ENCODE assay signal across 1 cellular context in genomic region chr7:100407285-100408180, GRCh38.
TF ChIP-seq lines count a peak whose summit lies in the region.

No MANE protein-coding gene starts in this region.

TF ChIP-seq in K562, 482 proteins besides CTCF, POLR2A, EP300 and RAD21:
- TF ChIP-seq ZFP30 (CRISPR knock-in tag; IDR thresholded peaks at IDR 0.05; ENCODE audit: borderline replicate concordance) (no peak), CTBP1 (IDR thresholded peaks at IDR 0.05; ENCODE audit: borderline replicate concordance) (0 out of 2 replicates have a peak, but pooled peaks have one; percentile 19), ZC3H8 (IDR thresholded peaks at IDR 0.05) (no peak), NFE2 (IDR thresholded peaks at IDR 0.05; ENCODE audit: low read depth) (peak; percentile 88), ATF7 (IDR thresholded peaks at IDR 0.05) (0 out of 2 replicates have a peak, but pooled peaks have one; percentile 15), DPF2 (IDR thresholded peaks at IDR 0.05) (peak; percentile 57; the same call in 1 of the 2 replicates), RCOR1 (IDR thresholded peaks at IDR 0.05; ENCODE audit: borderline replicate concordance in 1 of 2, low read depth in 2 of 2, low read length in 2 of 2) (peak in 1 of 2 experiments; percentile 41; a peak in 1 of 4 replicates), PBX2 (CRISPR knock-in tag; IDR thresholded peaks at IDR 0.05; ENCODE audit: low read depth) (no peak), PBX2 (tag; conservative IDR thresholded peaks at IDR 0.05; ENCODE audit: low read depth) (no peak), SMARCE1 (IDR thresholded peaks at IDR 0.05) (peak; percentile 51), JUN (IDR thresholded peaks at IDR 0.05; ENCODE audit: borderline replicate concordance, low read depth, low read length) (peak; percentile 67; the same call in 1 of the 2 replicates), JUN (CRISPR knock-in tag; IDR thresholded peaks at IDR 0.05; ENCODE audit: borderline replicate concordance) (no peak), MAFK (IDR thresholded peaks at IDR 0.05; ENCODE audit: low read length) (peak; percentile 38; the same call in 1 of the 2 replicates), JUND (IDR thresholded peaks at IDR 0.05; ENCODE audit: borderline replicate concordance, low read depth, low read length) (peak; percentile 81), JUND (tag; IDR thresholded peaks at IDR 0.05; ENCODE audit: borderline replicate concordance, low read depth, low read length) (peak; percentile 62; the same call in 1 of the 3 replicates), CREM (IDR thresholded peaks at IDR 0.05; ENCODE audit: low read depth) (peak; percentile 48; the same call in 1 of the 2 replicates), SMC3 (conservative IDR thresholded peaks at IDR 0.05; ENCODE audit: insufficient read depth, low read depth, low read length) (peak; percentile 57; the same call in 1 of the 2 replicates), C11orf30 (IDR thresholded peaks at IDR 0.05; ENCODE audit: low read depth) (peak; percentile 52; the same call in 1 of the 2 replicates), ZNF316 (IDR thresholded peaks at IDR 0.05) (peak; percentile 47; the same call in 1 of the 2 replicates), HCFC1 (IDR thresholded peaks at IDR 0.05; ENCODE audit: low read depth, low read length) (peak; percentile 39; the same call in 1 of the 2 replicates), FOSL1 (tag; conservative IDR thresholded peaks at IDR 0.05) (peak; percentile 51), CBX3 (IDR thresholded peaks at IDR 0.05; ENCODE audit: borderline replicate concordance in 1 of 2, low read length in 2 of 2) (0 out of 3 replicates have a peak, but pooled peaks of 1 of the 2 experiments have one; percentile 17), ZNF277 (CRISPR knock-in tag; IDR thresholded peaks at IDR 0.05; ENCODE audit: borderline replicate concordance) (no peak), SAP30 (IDR thresholded peaks at IDR 0.05; ENCODE audit: borderline replicate concordance, insufficient read depth, low read depth, low read length, poor library complexity, severe bottlenecking) (no peak), VEZF1 (CRISPR knock-in tag; IDR thresholded peaks at IDR 0.05) (0 out of 2 replicates have a peak, but pooled peaks have one; percentile 16), ATF3 (IDR thresholded peaks at IDR 0.05) (peak; percentile 69), ATF3 (CRISPR knock-in tag; conservative IDR thresholded peaks at IDR 0.05) (no peak), DEAF1 (CRISPR knock-in tag; IDR thresholded peaks at IDR 0.05) (0 out of 2 replicates have a peak, but pooled peaks have one; percentile 29), PKNOX1 (IDR thresholded peaks at IDR 0.05) (0 out of 2 replicates have a peak, but pooled peaks have one; percentile 18), ZNF384 (IDR thresholded peaks at IDR 0.05; ENCODE audit: low read depth, low read length) (peak; percentile 80), ZNF23 (CRISPR knock-in tag; IDR thresholded peaks at IDR 0.05) (no peak), POLR3G (IDR thresholded peaks at IDR 0.05; ENCODE audit: extremely low read depth, insufficient read length, insufficient replicate concordance) (no peak), BHLHE40 (IDR thresholded peaks at IDR 0.05; ENCODE audit: low read length) (0 out of 2 replicates have a peak, but pooled peaks have one; percentile 5), MAFF (IDR thresholded peaks at IDR 0.05; ENCODE audit: low read length) (peak; percentile 35; the same call in 1 of the 2 replicates), SMARCA4 (IDR thresholded peaks at IDR 0.05) (peak; percentile 33; the same call in 1 of the 2 replicates), KLF16 (IDR thresholded peaks at IDR 0.05) (peak; percentile 58; the same call in 1 of the 2 replicates), MAFG (tag; conservative IDR thresholded peaks at IDR 0.05) (peak; percentile 47), CXXC5 (CRISPR knock-in tag; IDR thresholded peaks at IDR 0.05) (0 out of 2 replicates have a peak, but pooled peaks have one; percentile 10), SMAD3 (CRISPR knock-in tag; conservative IDR thresholded peaks at IDR 0.05) (0 out of 2 replicates have a peak, but pooled peaks have one; percentile 31)
TF ChIP-seq in K562: peak in this region for 28.
